Comparison of ENCODE assay signal across 9 cellular contexts in genomic region chr21:16587671-16588379, GRCh38.
DNase-seq lines count a peak whose midpoint lies in the region; ATAC-seq and TF ChIP-seq lines count a peak whose summit lies in the region.
"Had no signal": no experiment of that assay in that cellular context is flagged by ENCODE, and none has a peak within 500 bp of the region (broad histone marks: within the 10 kb centered on the region; RNA-seq: fewer than 3 reads in every experiment).

No MANE protein-coding gene starts in this region.

- H3K4me3 Mint-ChIP-seq in activated naive CD4-positive, alpha-beta T cell treated with anti-CD3 and anti-CD28 coated beads, Interleukin-2, amount 10 ng/mL, durations not matched to agents 7 days and 5 days = no peak overlapping the region
- H3K4me3 Mint-ChIP-seq: IgD-negative memory B cell had no signal

- TF ChIP-seq CTCF in esophagus squamous epithelium (IDR thresholded peaks at IDR 0.05) = no peak

- H3K4me1 ChIP-seq in esophagus squamous epithelium = peaks cover 0 to 51% (median 4%) of the 10 kb centered on the region in 3 donors

- DNase-seq in ACHN (peak; percentile 44), NCI-H446 (lab: John Stamatoyannopoulos, UW) (peak; percentile 71 to 83), esophagus squamous epithelium (lab: John Stamatoyannopoulos, UW) (no peak), myocyte (ENCODE audit: low read depth) (peak; percentile 29), NCI-H128 (lab: John Stamatoyannopoulos, UW; ENCODE audit: unreplicated experiment) (no peak), GDM1 (lab: John Stamatoyannopoulos, UW) (no peak)
- no peak for DNase-seq in activated naive CD4-positive, alpha-beta T cell treated with anti-CD3 and anti-CD28 coated beads, Interleukin-2, amount 10 ng/mL, durations not matched to agents 7 days and 5 days

- H3K36me3 Mint-ChIP-seq in activated naive CD4-positive, alpha-beta T cell treated with anti-CD3 and anti-CD28 coated beads, Interleukin-2, amount 10 ng/mL, durations not matched to agents 7 days and 5 days = no peaks in the 10 kb centered on the region
- H3K36me3 Mint-ChIP-seq: IgD-negative memory B cell had no signal

- intact Hi-C loops in esophagus squamous epithelium (cut with DNase I) = no loop called here

- H3K36me3 ChIP-seq in esophagus squamous epithelium = no peaks in the 10 kb centered on the region

- in situ Hi-C loops in ACHN (cut with HindIII; ENCODE audit: low pct_ligation_motif_present, low pct_unique_long_range_greater_than_20kb, low sequenced_read_pairs) = no loop called here

- no peak for ATAC-seq in GM19467 (IDR thresholded peaks at IDR 0.05; ENCODE audit: unreplicated experiment)

- no peaks in the 10 kb centered on the region for H3K9me3 ChIP-seq in esophagus squamous epithelium

- WGBS in esophagus squamous epithelium, 2 donors = 13 to 30% methylated on average over 7 of the region's 7 CpGs

- peak overlapping the region; percentile 80 to 88 (median 86) for H3K27ac ChIP-seq in esophagus squamous epithelium

- H3K9me3 Mint-ChIP-seq in activated naive CD4-positive, alpha-beta T cell treated with anti-CD3 and anti-CD28 coated beads, Interleukin-2, amount 10 ng/mL, durations not matched to agents 7 days and 5 days = peaks cover 3% of the 10 kb centered on the region

- CTCF ChIA-PET in activated naive CD4-positive, alpha-beta T cell treated with anti-CD3 and anti-CD28 coated beads, Interleukin-2, amount 10 ng/mL, durations not matched to agents 7 days and 5 days (lab: Charles Lee) = no interaction called here

- H3K27me3 ChIP-seq in esophagus squamous epithelium = no peaks in the 10 kb centered on the region

- no peaks in the 10 kb centered on the region for H3K4me1 Mint-ChIP-seq in activated naive CD4-positive, alpha-beta T cell treated with anti-CD3 and anti-CD28 coated beads, Interleukin-2, amount 10 ng/mL, durations not matched to agents 7 days and 5 days
- H3K4me1 Mint-ChIP-seq: IgD-negative memory B cell had no signal

- no peak for TF ChIP-seq POLR2A in esophagus squamous epithelium (IDR thresholded peaks at IDR 0.05)

- H3K27ac Mint-ChIP-seq in activated naive CD4-positive, alpha-beta T cell treated with anti-CD3 and anti-CD28 coated beads, Interleukin-2, amount 10 ng/mL, durations not matched to agents 7 days and 5 days = no peak overlapping the region
- H3K27ac Mint-ChIP-seq: IgD-negative memory B cell had no signal

- no peaks in the 10 kb centered on the region for H3K27me3 Mint-ChIP-seq in activated naive CD4-positive, alpha-beta T cell treated with anti-CD3 and anti-CD28 coated beads, Interleukin-2, amount 10 ng/mL, durations not matched to agents 7 days and 5 days
- H3K27me3 Mint-ChIP-seq: IgD-negative memory B cell had no signal

- peak overlapping the region; percentile 24 to 62 (median 42) for H3K4me3 ChIP-seq in esophagus squamous epithelium

Comparison
In these comparisons a context has a peak if more than half of its experiments do, and no peak if none do; other contexts are left out.
1. DNase-seq: peak in ACHN (single experiment), NCI-H446 (2 of 2) and myocyte (single experiment); none in esophagus squamous epithelium (single experiment), NCI-H128 (single experiment), activated naive CD4-positive, alpha-beta T cell treated with anti-CD3 and anti-CD28 coated beads, Interleukin-2, amount 10 ng/mL, durations not matched to agents 7 days and 5 days (single experiment) and GDM1 (single experiment).